In genomic region chr13:108860418-108860817, GRCh38 we compare ENCODE assay signal across 20 cellular contexts.
"Had no signal": no experiment of that assay in that cellular context is flagged by ENCODE, and none has a peak within 500 bp of the region (broad histone marks: within the 10 kb centered on the region; RNA-seq: fewer than 3 reads in every experiment).

No MANE protein-coding gene starts in this region.

- H3K4me1 ChIP-seq: testis had no signal

- H3K27me3 ChIP-seq: sigmoid colon, testis had no signal

- H3K9me3 Mint-ChIP-seq: activated CD4-positive, alpha-beta memory T cell treated with anti-CD3 and anti-CD28 coated beads, Interleukin-2, amount 10 ng/mL, durations not matched to agents 7 days and 5 days; activated CD4-positive, alpha-beta T cell treated with anti-CD3 and anti-CD28 coated beads, Interleukin-2, amount 10 ng/mL, durations not matched to agents 24 days and 14 days; activated naive CD4-positive, alpha-beta T cell treated with anti-CD3 and anti-CD28 coated beads, Interleukin-2, amount 10 ng/mL, durations not matched to agents 7 days and 5 days; activated naive CD8-positive, alpha-beta T cell treated with anti-CD3 and anti-CD28 coated beads, Interleukin-2, amount 50 U/mL, for 24 hours; memory B cell; type B pancreatic cell had no signal

- H3K27ac ChIP-seq: coronary artery, testis, VCaP had no signal

- DNase-seq: activated CD4-positive, alpha-beta memory T cell treated with anti-CD3 and anti-CD28 coated beads, Interleukin-2, amount 10 ng/mL, durations not matched to agents 7 days and 5 days; activated CD4-positive, alpha-beta T cell treated with anti-CD3 and anti-CD28 coated beads, Interleukin-2, amount 10 ng/mL, durations not matched to agents 24 days and 14 days; activated effector memory CD4-positive, alpha-beta T cell treated with anti-CD3 and anti-CD28 coated beads, Interleukin-2, amount 50 U/mL, for 16 hours; activated naive CD4-positive, alpha-beta T cell treated with anti-CD3 and anti-CD28 coated beads, Interleukin-2, amount 10 ng/mL, durations not matched to agents 7 days and 5 days; activated naive CD8-positive, alpha-beta T cell treated with anti-CD3 and anti-CD28 coated beads, Interleukin-2, amount 50 U/mL, for 24 hours; activated T-cell treated with anti-CD3 and anti-CD28 coated beads for 4 hours; cerebellar nuclear complex; left cardiac atrium; mucosa of descending colon; occipital lobe; posterior cingulate gyrus; sigmoid colon; stimulated activated CD4-positive, alpha-beta T cell treated with anti-CD3 and anti-CD28 coated beads, Interleukin-4, amount 100 ng/mL, for 1 hour; stimulated activated naive CD4-positive, alpha-beta T cell; testis had no signal

- H3K9me3 ChIP-seq: mucosa of descending colon, sigmoid colon, testis had no signal

- H3K4me3 ChIP-seq: coronary artery, mucosa of descending colon, sigmoid colon, testis had no signal

- H3K36me3 Mint-ChIP-seq: activated naive CD4-positive, alpha-beta T cell treated with anti-CD3 and anti-CD28 coated beads, Interleukin-2, amount 10 ng/mL, durations not matched to agents 7 days and 5 days; memory B cell; type B pancreatic cell had no signal

- H3K27ac Mint-ChIP-seq: activated CD4-positive, alpha-beta memory T cell treated with anti-CD3 and anti-CD28 coated beads, Interleukin-2, amount 10 ng/mL, durations not matched to agents 7 days and 5 days; activated CD4-positive, alpha-beta T cell treated with anti-CD3 and anti-CD28 coated beads, Interleukin-2, amount 10 ng/mL, durations not matched to agents 24 days and 14 days; activated naive CD4-positive, alpha-beta T cell treated with anti-CD3 and anti-CD28 coated beads, Interleukin-2, amount 10 ng/mL, durations not matched to agents 7 days and 5 days; activated naive CD8-positive, alpha-beta T cell treated with anti-CD3 and anti-CD28 coated beads, Interleukin-2, amount 50 U/mL, for 24 hours; memory B cell; type B pancreatic cell had no signal

- H3K27me3 Mint-ChIP-seq: activated naive CD4-positive, alpha-beta T cell treated with anti-CD3 and anti-CD28 coated beads, Interleukin-2, amount 10 ng/mL, durations not matched to agents 7 days and 5 days; memory B cell; type B pancreatic cell had no signal

- ATAC-seq: activated CD4-positive, CD25-positive, alpha-beta regulatory T cell treated with anti-CD3 and anti-CD28 coated beads, Interleukin-2, amount 50 U/mL, for 24 hours; activated naive CD8-positive, alpha-beta T cell treated with anti-CD3 and anti-CD28 coated beads, Interleukin-2, amount 50 U/mL, for 24 hours had no signal

- H3K36me3 ChIP-seq: sigmoid colon had no signal

- H3K4me1 Mint-ChIP-seq: activated CD4-positive, alpha-beta T cell treated with anti-CD3 and anti-CD28 coated beads, Interleukin-2, amount 10 ng/mL, durations not matched to agents 24 days and 14 days; activated naive CD4-positive, alpha-beta T cell treated with anti-CD3 and anti-CD28 coated beads, Interleukin-2, amount 10 ng/mL, durations not matched to agents 7 days and 5 days; activated naive CD8-positive, alpha-beta T cell treated with anti-CD3 and anti-CD28 coated beads, Interleukin-2, amount 50 U/mL, for 24 hours had no signal

- H3K4me3 Mint-ChIP-seq: activated CD4-positive, alpha-beta memory T cell treated with anti-CD3 and anti-CD28 coated beads, Interleukin-2, amount 10 ng/mL, durations not matched to agents 7 days and 5 days; activated CD4-positive, alpha-beta T cell treated with anti-CD3 and anti-CD28 coated beads, Interleukin-2, amount 10 ng/mL, durations not matched to agents 24 days and 14 days; activated naive CD4-positive, alpha-beta T cell treated with anti-CD3 and anti-CD28 coated beads, Interleukin-2, amount 10 ng/mL, durations not matched to agents 7 days and 5 days; activated naive CD8-positive, alpha-beta T cell treated with anti-CD3 and anti-CD28 coated beads, Interleukin-2, amount 50 U/mL, for 24 hours; memory B cell; type B pancreatic cell had no signal
